In genomic region chrX:24444645-24445044, GRCh38 we compare ENCODE assay signal across 21 cellular contexts. TPM values are rescaled to one million over a fixed set of nuclear protein-coding genes. Genes with fewer than 3 reads are reported as not detected.
A peak's percentile ranks its signal among the peaks of the same experiment; 100 is the strongest.
DNase-seq lines count a peak whose midpoint lies in the region; ATAC-seq, FAIRE-seq and TF ChIP-seq lines count a peak whose summit lies in the region.
"Had no signal": no experiment of that assay in that cellular context is flagged by ENCODE, and none has a peak within 500 bp of the region (broad histone marks: within the 10 kb centered on the region; RNA-seq: fewer than 3 reads in every experiment).

No MANE protein-coding gene starts in this region.

- H3K79me1 ChIP-seq in H9 (ENCODE audit: insufficient read depth, low read depth, low read length, poor library complexity, severe bottlenecking), result no peaks in the 10 kb centered on the region

- no peak overlapping the region for H3K56ac ChIP-seq in H9 (ENCODE audit: insufficient read length, low read depth, low read length)

- no peak overlapping the region for H3K9ac ChIP-seq in H9 (ENCODE audit: extremely low read depth, insufficient read length, low read length)
- H3K9ac ChIP-seq: GM23248 had no signal

- H3K4me3 ChIP-seq in left ventricle myocardium inferior, result no peak overlapping the region
- H3K4me3 ChIP-seq in tibial artery, result no peak overlapping the region
- H3K4me3 ChIP-seq: GM12878, GM23248, HAP-1 had no signal

- H2BK120ac ChIP-seq in H9 (ENCODE audit: low read depth, low read length, poor library complexity, severe bottlenecking), result no peak overlapping the region

- peaks cover 6% of the 10 kb centered on the region for H3K9me3 Mint-ChIP-seq in mesothelial cell of epicardium
- peaks cover 5 to 7% of the 10 kb centered on the region in 2 experiments; a peak in 4 of 5 replicates for H3K9me3 Mint-ChIP-seq in H9
- H3K9me3 Mint-ChIP-seq: HFFc6 had no signal

- no peak overlapping the region for H3K4ac ChIP-seq in H9 (ENCODE audit: low read depth, low read length)

- H3K4me1 Mint-ChIP-seq in mesothelial cell of epicardium (no peaks in the 10 kb centered on the region), H9 (peaks cover 0 to 2% of the 10 kb centered on the region in 2 experiments; a peak in 1 of 4 replicates)
- H3K4me1 Mint-ChIP-seq: CD4-positive, alpha-beta memory T cell had no signal

- H3K9me3 ChIP-seq in left ventricle myocardium inferior (replicated peaks) (no peaks in the 10 kb centered on the region), tibial artery (no peaks in the 10 kb centered on the region), H9 (ENCODE audit: control insufficient read depth, low read depth, low read length) (no peaks in the 10 kb centered on the region)
- H3K9me3 ChIP-seq: HAP-1 had no signal

- H3K23me2 ChIP-seq in H9 (ENCODE audit: insufficient read length, low read depth, low read length, poor library complexity, severe bottlenecking), result no peaks in the 10 kb centered on the region

- H3K27me3 Mint-ChIP-seq in mesothelial cell of epicardium (ENCODE audit: low read depth) (peaks cover 8% of the 10 kb centered on the region), H9 (ENCODE audit: low read depth) (peaks cover 2% of the 10 kb centered on the region; the same call in 1 of the 2 replicates)
- H3K27me3 Mint-ChIP-seq: CD4-positive, alpha-beta memory T cell had no signal

- H3K27ac Mint-ChIP-seq in mesothelial cell of epicardium, result no peak overlapping the region
- no peak overlapping the region for H3K27ac Mint-ChIP-seq in H9
- H3K27ac Mint-ChIP-seq: CD4-positive, alpha-beta memory T cell; HFFc6 had no signal

- H3K23ac ChIP-seq in H9 (ENCODE audit: insufficient read length, low read depth, low read length), result no peak overlapping the region

- H3K27ac ChIP-seq in left ventricle myocardium inferior (replicated peaks) (no peak overlapping the region), tibial artery (peak overlapping the region; percentile 77 to 81), H9 (ENCODE audit: insufficient read length, low read depth, low read length) (no peak overlapping the region)
- H3K27ac ChIP-seq: GM23248 had no signal

- H3K4me1 ChIP-seq in left ventricle myocardium inferior (no peaks in the 10 kb centered on the region), tibial artery (peaks cover 0 to 38% (median 6%) of the 10 kb centered on the region in 4 donors), H9 (ENCODE audit: insufficient read depth, low read length) (no peaks in the 10 kb centered on the region)
- H3K4me1 ChIP-seq: HAP-1 had no signal

- H3K4me2 ChIP-seq in H9 (ENCODE audit: insufficient read depth, insufficient read length, low read length), result no peak overlapping the region

- no peak overlapping the region for H3T11ph ChIP-seq in H9 (ENCODE audit: low read length)

- no peak overlapping the region for H4K8ac ChIP-seq in H9 (replicated peaks; ENCODE audit: insufficient read length, low read depth, low read length)

- H2BK15ac ChIP-seq in H9 (ENCODE audit: low read depth, low read length), result no peak overlapping the region

- no peak overlapping the region for H3K14ac ChIP-seq in H9 (ENCODE audit: insufficient read depth, low read length)

- H3K36me3 ChIP-seq in left ventricle myocardium inferior, result no peaks in the 10 kb centered on the region
- H3K36me3 ChIP-seq in tibial artery, result no peaks in the 10 kb centered on the region
- H3K36me3 ChIP-seq: HAP-1 had no signal

- H2AFZ ChIP-seq in H9 (ENCODE audit: low read length), result no peak overlapping the region
- H2AFZ ChIP-seq: GM23248 had no signal

- no peak overlapping the region for H2BK5ac ChIP-seq in H9 (ENCODE audit: insufficient read length, low read length)

- H2BK12ac ChIP-seq in H9 (ENCODE audit: insufficient read length, low read depth, low read length), result no peak overlapping the region

- no peak overlapping the region for H4K5ac ChIP-seq in H9 (ENCODE audit: insufficient read length, low read depth, low read length)

- DNase-seq in Right ventricle myocardium superior, result no peak
- no peak for DNase-seq in left ventricle myocardium inferior
- DNase-seq in HTR-8/SVneo (ENCODE audit: insufficient read length, low spot score), result no peak
- no peak for DNase-seq in sciatic nerve (ENCODE audit: low spot score)
- DNase-seq in tibial artery, result no peak
- no peak for DNase-seq in mesothelial cell of epicardium (ENCODE audit: low spot score in 2 of 2, unreplicated experiment in 2 of 2)
- DNase-seq in DMS53 (lab: John Stamatoyannopoulos, UW), result no peak
- DNase-seq in H9, result no peak
- DNase-seq: 8988T; C1 segment of cervical spinal cord; Calu3; CD4-positive, alpha-beta memory T cell; COR-L47; EL; GDM1; GM23248; HFFc6 had no signal

- no peaks in the 10 kb centered on the region for H3K27me3 ChIP-seq in left ventricle myocardium inferior (ENCODE audit: low read depth)
- no peaks in the 10 kb centered on the region for H3K27me3 ChIP-seq in tibial artery
- no peaks in the 10 kb centered on the region for H3K27me3 ChIP-seq in H9 (ENCODE audit: insufficient read depth, low read length)

- H3K79me2 ChIP-seq in H9 (ENCODE audit: insufficient read depth, low read length), result no peaks in the 10 kb centered on the region; the same call in 1 of the 2 replicates

- no peak overlapping the region for H3K4me3 Mint-ChIP-seq in mesothelial cell of epicardium
- no peak overlapping the region for H3K4me3 Mint-ChIP-seq in H9
- H3K4me3 Mint-ChIP-seq: CD4-positive, alpha-beta memory T cell; HFFc6 had no signal

- H2BK20ac ChIP-seq in H9 (ENCODE audit: low read depth, low read length, poor library complexity, severe bottlenecking), result no peak overlapping the region

- H4K20me1 ChIP-seq in H9 (ENCODE audit: control insufficient read depth, insufficient read depth, insufficient read length), result no peaks in the 10 kb centered on the region

- no peak overlapping the region for H3K18ac ChIP-seq in H9 (ENCODE audit: insufficient read length, low read depth, low read length)

- no peak overlapping the region for H4K91ac ChIP-seq in H9 (ENCODE audit: insufficient read length, low read depth, low read length)

- peak; percentile 74 for FAIRE-seq in HTR-8/SVneo (lab: Jason Lieb, UNC)
- FAIRE-seq: GM12878, GM19239, H1 had no signal

- intact Hi-C loops in Right ventricle myocardium superior (cut with DNase I) (no loop called here), left ventricle myocardium inferior (cut with micrococcal nuclease) (no loop called here), sciatic nerve (cut with DNase I) (no loop called here), tibial artery (cut with DNase I; ENCODE audit: low total_unique reads) (no loop called here)

- H3K36me3 Mint-ChIP-seq in mesothelial cell of epicardium (no peaks in the 10 kb centered on the region), H9 (ENCODE audit: insufficient read depth in 1 of 3, low read depth in 3 of 3) (peaks cover 4 to 18% (median 11%) of the 10 kb centered on the region in 3 experiments)
- H3K36me3 Mint-ChIP-seq: CD4-positive, alpha-beta memory T cell had no signal

- ATAC-seq in Right ventricle myocardium superior (ENCODE audit: poor library complexity) (peak; percentile 52), sciatic nerve (peak; percentile 81)
- ATAC-seq: GM12878 had no signal

- TF ChIP-seq CTCF in left ventricle myocardium inferior (IDR thresholded peaks at IDR 0.05; ENCODE audit: borderline replicate concordance), result no peak
- TF ChIP-seq CTCF in tibial artery (IDR thresholded peaks at IDR 0.05), result no peak
- TF ChIP-seq CTCF in mesothelial cell of epicardium (IDR thresholded peaks at IDR 0.05; ENCODE audit: unreplicated experiment), result no peak
- no peak for TF ChIP-seq CTCF in H9 (conservative IDR thresholded peaks at IDR 0.05)

- no CpG with 5 or more reads among the region's 4 CpGs for WGBS in H9 (ENCODE audit: extremely low coverage, insufficient read length, low lambda C conversion rate)

- no peak overlapping the region for H2AK5ac ChIP-seq in H9 (ENCODE audit: insufficient read length, low read length)

RNA-seq across cellular contexts. Expression of gene PDK3, which starts 20.4 kb away (rescaled TPM):
- total RNA-seq in Right ventricle myocardium superior (5.1 TPM), left ventricle myocardium inferior (10.7 TPM), sciatic nerve (18.7 TPM), mesothelial cell of epicardium (23.4 to 26.0 TPM (median 25.5 TPM) in 3 replicates), H9 (2021) (43.8 and 47.3 TPM in 2 replicates)

Comparison
In these comparisons a context has a peak if more than half of its experiments do, and no peak if none do; other contexts are left out.
1. H3K27ac ChIP-seq: peak in tibial artery (2 of 2); none in left ventricle myocardium inferior (single experiment) and H9 (single experiment).